ENCODE assay signal across 21 cellular contexts in the genomic region with DNA sequence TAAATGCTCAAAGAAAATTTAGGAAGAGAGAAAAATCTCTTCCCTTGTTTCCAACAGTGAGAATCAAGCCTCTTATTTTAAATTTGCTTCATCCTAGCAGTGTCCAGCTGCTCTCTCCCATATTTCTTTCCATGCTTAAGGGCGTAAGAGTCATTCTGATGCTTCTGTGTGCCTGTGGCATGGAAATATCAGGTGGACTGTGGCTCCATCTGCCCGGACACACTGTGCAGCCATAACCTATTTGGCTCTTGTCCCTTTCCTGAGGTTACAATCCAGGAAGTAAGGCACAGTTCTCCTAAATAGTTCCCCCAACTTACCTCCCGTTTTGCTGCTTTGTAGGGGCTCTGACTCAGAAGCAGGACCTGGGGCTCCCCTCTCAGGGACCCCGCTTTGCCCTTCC. TPM values are rescaled to one million over a fixed set of nuclear protein-coding genes. Genes with fewer than 3 reads are reported as not detected.
"Had no signal": no experiment of that assay in that cellular context is flagged by ENCODE, and none has a peak within 500 bp of the region (broad histone marks: within the 10 kb centered on the region; RNA-seq: fewer than 3 reads in every experiment).

No MANE protein-coding gene starts in this region.

- H3K36me3 Mint-ChIP-seq: activated CD8-positive, alpha-beta memory T cell treated with anti-CD3 and anti-CD28 coated beads, Interleukin-2, amount 10 ng/mL, durations not matched to agents 7 days and 5 days; activated naive CD4-positive, alpha-beta T cell treated with anti-CD3 and anti-CD28 coated beads, Interleukin-2, amount 50 U/mL, for 72 hours; stimulated activated effector memory CD8-positive, alpha-beta T cell treated with anti-CD3 and anti-CD28 coated beads, Interleukin-12 subunit alpha, Interleukin-12 subunit beta, amount 100 ng/mL, for 72 hours had no signal

- H3K27ac ChIP-seq: body of pancreas, esophagus muscularis mucosa, WERI-Rb-1 had no signal

- H3K9me3 ChIP-seq: body of pancreas, esophagus muscularis mucosa had no signal

- H3K4me3 ChIP-seq: body of pancreas, esophagus muscularis mucosa had no signal

- ATAC-seq: activated CD8-positive, alpha-beta memory T cell treated with anti-CD3 and anti-CD28 coated beads, Interleukin-2, amount 10 ng/mL, durations not matched to agents 7 days and 5 days; activated naive CD4-positive, alpha-beta T cell treated with anti-CD3 and anti-CD28 coated beads, Interleukin-2, amount 50 U/mL, for 72 hours; body of pancreas; stimulated activated effector memory CD8-positive, alpha-beta T cell treated with anti-CD3 and anti-CD28 coated beads, Interleukin-12 subunit alpha, Interleukin-12 subunit beta, amount 100 ng/mL, for 72 hours had no signal

- H3K4me1 ChIP-seq: esophagus muscularis mucosa had no signal

- H3K4me3 Mint-ChIP-seq: activated CD8-positive, alpha-beta memory T cell treated with anti-CD3 and anti-CD28 coated beads, Interleukin-2, amount 10 ng/mL, durations not matched to agents 7 days and 5 days; nephron; stimulated activated effector memory CD8-positive, alpha-beta T cell treated with anti-CD3 and anti-CD28 coated beads, Interleukin-12 subunit alpha, Interleukin-12 subunit beta, amount 100 ng/mL, for 72 hours had no signal

- DNase-seq: activated CD4-positive, alpha-beta T cell treated with anti-CD3 and anti-CD28 coated beads, Interleukin-2, amount 50 U/mL, for 48 hours; activated CD8-positive, alpha-beta memory T cell treated with anti-CD3 and anti-CD28 coated beads, Interleukin-2, amount 10 ng/mL, durations not matched to agents 7 days and 5 days; activated effector memory CD4-positive, alpha-beta T cell treated with anti-CD3 and anti-CD28 coated beads, Interleukin-2, amount 50 U/mL, for 16 hours; activated T-cell treated with anti-CD3 and anti-CD28 coated beads, Interleukin-2, amount 50 U/mL, for 1 hour; amniotic stem cell; body of pancreas; central memory CD4-positive, alpha-beta T cell; cortex of kidney; effector CD4-positive, alpha-beta T cell; hypothalamus; kidney; mesendoderm; WERI-Rb-1 had no signal

- H3K36me3 ChIP-seq: esophagus muscularis mucosa, WERI-Rb-1 had no signal

- H3K27me3 ChIP-seq: body of pancreas had no signal

- H3K27ac Mint-ChIP-seq: activated CD8-positive, alpha-beta memory T cell treated with anti-CD3 and anti-CD28 coated beads, Interleukin-2, amount 10 ng/mL, durations not matched to agents 7 days and 5 days; nephron; stimulated activated effector memory CD8-positive, alpha-beta T cell treated with anti-CD3 and anti-CD28 coated beads, Interleukin-12 subunit alpha, Interleukin-12 subunit beta, amount 100 ng/mL, for 72 hours had no signal

- H3K4me1 Mint-ChIP-seq: activated CD8-positive, alpha-beta memory T cell treated with anti-CD3 and anti-CD28 coated beads, Interleukin-2, amount 10 ng/mL, durations not matched to agents 7 days and 5 days; nephron; stimulated activated effector memory CD8-positive, alpha-beta T cell treated with anti-CD3 and anti-CD28 coated beads, Interleukin-12 subunit alpha, Interleukin-12 subunit beta, amount 100 ng/mL, for 72 hours had no signal

- H3K9me3 Mint-ChIP-seq: activated naive CD4-positive, alpha-beta T cell treated with anti-CD3 and anti-CD28 coated beads, Interleukin-2, amount 50 U/mL, for 72 hours; nephron; stimulated activated effector memory CD8-positive, alpha-beta T cell treated with anti-CD3 and anti-CD28 coated beads, Interleukin-12 subunit alpha, Interleukin-12 subunit beta, amount 100 ng/mL, for 72 hours had no signal

RNA-seq across cellular contexts. Expression of gene KRT222, which starts 6.3 kb away (rescaled TPM):
- total RNA-seq: activated CD8-positive, alpha-beta memory T cell treated with anti-CD3 and anti-CD28 coated beads, Interleukin-2, amount 10 ng/mL, durations not matched to agents 7 days and 5 days; activated naive CD4-positive, alpha-beta T cell treated with anti-CD3 and anti-CD28 coated beads, Interleukin-2, amount 50 U/mL, for 72 hours; glomerular endothelial cell; T-helper 1 cell treated with Interleukin-12 subunit alpha and Interleukin-12 subunit beta and Interleukin-4 antibody, amounts not matched to agents 30 ng/mL and 1 ng/mL, for 36 hours had no signal

RNA-seq across cellular contexts. Expression of gene KRT24, which starts 32.3 kb away (rescaled TPM):
- total RNA-seq: activated CD8-positive, alpha-beta memory T cell treated with anti-CD3 and anti-CD28 coated beads, Interleukin-2, amount 10 ng/mL, durations not matched to agents 7 days and 5 days; activated naive CD4-positive, alpha-beta T cell treated with anti-CD3 and anti-CD28 coated beads, Interleukin-2, amount 50 U/mL, for 72 hours; body of pancreas; glomerular endothelial cell; lower leg skin; osteoblast; T-helper 1 cell treated with Interleukin-12 subunit alpha and Interleukin-12 subunit beta and Interleukin-4 antibody, amounts not matched to agents 30 ng/mL and 1 ng/mL, for 36 hours had no signal
